8 cellular contexts compared by ENCODE assay signal in genomic region chr2:64359892-64360657, GRCh38.
DNase-seq lines count a peak whose midpoint lies in the region; ATAC-seq and TF ChIP-seq lines count a peak whose summit lies in the region.

No MANE protein-coding gene starts in this region.

- peak; percentile 70 for ATAC-seq in HG02623 (IDR thresholded peaks at IDR 0.05; ENCODE audit: unreplicated experiment)

- intact Hi-C loops in posterior vena cava (cut with DNase I): loop anchor here in 1 of 2 donors (5.0 kb wide), 1 partner anchor 92 kb away; the partner anchor contains the start of gene LGALSL

- H3K27me3 ChIP-seq in GM06990 (replicated peaks; ENCODE audit: control insufficient read depth, insufficient read depth, low read length): no peaks in the 10 kb centered on the region

- no peaks in the 10 kb centered on the region for H3K36me3 ChIP-seq in GM06990 (ENCODE audit: control insufficient read depth, insufficient read depth, low read length)

- DNase-seq in GM06990 (ENCODE audit: extremely low read depth, insufficient read length) (peak; percentile 41), SW480 (ENCODE audit: low spot score) (peak; percentile 92), epithelial cell of proximal tubule (ENCODE audit: low read depth) (peak; percentile 68), posterior vena cava (ENCODE audit: low spot score) (peak; percentile 96), HuH-7 (ENCODE audit: low spot score) (no peak), NCI-H748 treated with DMSO at 0.1 percent for 48 hours (lab: John Stamatoyannopoulos, UW) (no peak)
- DNase-seq in effector CD8-positive, alpha-beta T cell (lab: John Stamatoyannopoulos, UW): no peak

- no peak overlapping the region; the same call in 1 of the 2 replicates for H3K4me3 ChIP-seq in GM06990 (replicated peaks; ENCODE audit: low read depth, low read length)
- no peak overlapping the region for H3K4me3 ChIP-seq in epithelial cell of proximal tubule (ENCODE audit: low read depth, low read length)

- TF ChIP-seq CTCF in GM06990 (IDR thresholded peaks at IDR 0.05; ENCODE audit: insufficient read depth, low read length, poor library complexity, severe bottlenecking) (no peak), epithelial cell of proximal tubule (conservative IDR thresholded peaks at IDR 0.05; ENCODE audit: low read depth, low read length) (peak; percentile 26)

Comparison
In these comparisons a context has a peak if more than half of its experiments do, and no peak if none do; other contexts are left out.
1. DNase-seq: peak in GM06990 (single experiment), SW480 (single experiment), epithelial cell of proximal tubule (single experiment) and posterior vena cava (single experiment); none in HuH-7 (single experiment), NCI-H748 treated with DMSO at 0.1 percent for 48 hours (single experiment) and effector CD8-positive, alpha-beta T cell (single experiment).